15 cellular contexts compared by ENCODE assay signal in the genomic region with DNA sequence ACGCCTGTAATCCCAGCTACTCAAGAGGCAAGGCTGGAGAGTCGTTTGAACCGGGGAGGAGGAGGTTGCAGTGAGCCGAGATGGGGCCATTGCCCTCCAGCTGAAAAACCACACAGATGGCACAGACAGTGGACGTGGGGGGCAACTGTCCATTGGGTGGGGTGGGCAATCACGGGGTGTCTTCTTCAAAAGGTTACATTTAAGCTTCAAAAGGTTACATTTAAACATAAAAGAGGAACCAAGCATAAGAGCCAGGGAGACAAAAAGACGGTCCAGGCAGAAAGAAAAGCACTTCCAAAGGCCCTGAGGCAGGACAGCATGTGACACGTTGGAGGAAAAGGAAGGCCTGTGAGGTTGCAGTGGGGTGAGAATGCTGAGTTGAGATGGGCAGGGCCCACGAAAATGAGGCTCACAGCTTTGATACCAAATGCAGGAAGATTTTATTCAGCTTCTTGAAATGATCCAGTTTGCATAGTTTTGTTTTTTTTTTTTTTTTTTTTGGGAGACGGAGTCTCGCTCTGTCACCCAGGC. TPM values are rescaled to one million over a fixed set of nuclear protein-coding genes. Genes with fewer than 3 reads are reported as not detected.
DNase-seq lines count a peak whose midpoint lies in the region; ATAC-seq and TF ChIP-seq lines count a peak whose summit lies in the region.
"Had no signal": no experiment of that assay in that cellular context is flagged by ENCODE, and none has a peak within 500 bp of the region (broad histone marks: within the 10 kb centered on the region; RNA-seq: fewer than 3 reads in every experiment).

No MANE protein-coding gene starts in this region.

- H3K18ac ChIP-seq in mesenchymal stem cell (ENCODE audit: low read depth in 1 of 2, low read length in 2 of 2): peak overlapping the region; percentile 16 to 48

- ATAC-seq in Right ventricle myocardium superior (ENCODE audit: poor library complexity) (peak; percentile 42), heart right ventricle (no peak), GM21825 (IDR thresholded peaks at IDR 0.05; ENCODE audit: unreplicated experiment) (no peak)

- intact Hi-C loops in Right ventricle myocardium superior (cut with DNase I): no loop called here
- intact Hi-C loops in heart right ventricle (cut with DNase I): no loop called here
- intact Hi-C loops in activated T-helper 2 cell treated with anti-CD3 and anti-CD28 coated beads, Interferon-gamma antibody, Interleukin-2, Interleukin-4, amounts not matched to agents 10 μg/mL and 5 μg/mL and 100 μg/mL, durations not matched to agents 14 hours and 24 hours and 36 hours (cut with micrococcal nuclease): no loop called here

- no peaks in the 10 kb centered on the region for H3K27me3 Mint-ChIP-seq in type B pancreatic cell
- H3K27me3 Mint-ChIP-seq in activated T-helper 2 cell treated with anti-CD3 and anti-CD28 coated beads, Interferon-gamma antibody, Interleukin-2, Interleukin-4, amounts not matched to agents 10 μg/mL and 5 μg/mL and 100 μg/mL, durations not matched to agents 14 hours and 24 hours and 36 hours (ENCODE audit: low read depth): no peaks in the 10 kb centered on the region

- H3K36me3 Mint-ChIP-seq in type B pancreatic cell: no peaks in the 10 kb centered on the region
- no peaks in the 10 kb centered on the region for H3K36me3 Mint-ChIP-seq in activated T-helper 2 cell treated with anti-CD3 and anti-CD28 coated beads, Interferon-gamma antibody, Interleukin-2, Interleukin-4, amounts not matched to agents 10 μg/mL and 5 μg/mL and 100 μg/mL, durations not matched to agents 14 hours and 24 hours and 36 hours (ENCODE audit: low read depth)

- no peaks in the 10 kb centered on the region for H3K9me3 Mint-ChIP-seq in type B pancreatic cell
- H3K9me3 Mint-ChIP-seq in activated T-helper 2 cell treated with anti-CD3 and anti-CD28 coated beads, Interferon-gamma antibody, Interleukin-2, Interleukin-4, amounts not matched to agents 10 μg/mL and 5 μg/mL and 100 μg/mL, durations not matched to agents 14 hours and 24 hours and 36 hours: no peaks in the 10 kb centered on the region
- H3K9me3 Mint-ChIP-seq: endodermal cell had no signal

- no peak overlapping the region for H3K4me2 ChIP-seq in mesenchymal stem cell (ENCODE audit: low read length, poor library complexity, severe bottlenecking)

- DNase-seq in Right ventricle myocardium superior (no peak), heart right ventricle (no peak), mesenchymal stem cell (no peak), type B pancreatic cell (ENCODE audit: extremely low spot score, unreplicated experiment) (no peak)
- no peak for DNase-seq in activated T-helper 2 cell treated with anti-CD3 and anti-CD28 coated beads, Interferon-gamma antibody, Interleukin-2, Interleukin-4, amounts not matched to agents 10 μg/mL and 5 μg/mL and 100 μg/mL, durations not matched to agents 14 hours and 24 hours and 36 hours (ENCODE audit: low spot score)
- no peak for DNase-seq in stimulated activated CD4-positive, alpha-beta T cell treated with anti-CD3 and anti-CD28 coated beads, Interleukin-4, amount 100 ng/mL, for 4 hours
- DNase-seq: activated CD4-positive, CD25-positive, alpha-beta regulatory T cell; activated CD8-positive, alpha-beta memory T cell treated with anti-CD3 and anti-CD28 coated beads, Interleukin-2, amount 50 U/mL, for 4 hours; activated naive CD4-positive, alpha-beta T cell treated with Interleukin-2 at 50 U/mL for 16 hours; endodermal cell; NCI-H1436; NCI-H2227 treated with DMSO at 0.1 percent for 48 hours; stomach had no signal

- 80 to 87% methylated on average over 11 of the region's 11 CpGs for whole genome bisulfite sequencing in heart right ventricle, 2 donors
- 93% methylated on average over 7 of the region's 11 CpGs for WGBS in mesenchymal stem cell

- no peak overlapping the region for H3K9ac ChIP-seq in mesenchymal stem cell (ENCODE audit: low read length)

- H3K9me3 ChIP-seq in heart right ventricle (no peaks in the 10 kb centered on the region), mesenchymal stem cell (ENCODE audit: control insufficient read depth, low read length) (no peaks in the 10 kb centered on the region)
- H3K9me3 ChIP-seq: stomach had no signal

- H3K4me1 Mint-ChIP-seq in type B pancreatic cell (ENCODE audit: unreplicated experiment): peaks cover 34% of the 10 kb centered on the region
- H3K4me1 Mint-ChIP-seq in activated T-helper 2 cell treated with anti-CD3 and anti-CD28 coated beads, Interferon-gamma antibody, Interleukin-2, Interleukin-4, amounts not matched to agents 10 μg/mL and 5 μg/mL and 100 μg/mL, durations not matched to agents 14 hours and 24 hours and 36 hours (ENCODE audit: low read depth): peaks cover 2% of the 10 kb centered on the region

- H3K4me3 ChIP-seq in heart right ventricle: no peak overlapping the region
- H3K4me3 ChIP-seq in mesenchymal stem cell (ENCODE audit: insufficient read depth in 1 of 2, low read depth in 1 of 2, low read length in 2 of 2): no peak overlapping the region
- H3K4me3 ChIP-seq: stomach had no signal

- H2AK5ac ChIP-seq in mesenchymal stem cell (ENCODE audit: low read length, severe bottlenecking): no peak overlapping the region

- H4K91ac ChIP-seq in mesenchymal stem cell (ENCODE audit: low read length): no peak overlapping the region

- H4K8ac ChIP-seq in mesenchymal stem cell (ENCODE audit: low read length): peak overlapping the region; percentile 39

- peaks cover 22% of the 10 kb centered on the region for H3K79me1 ChIP-seq in mesenchymal stem cell (replicated peaks; ENCODE audit: low read length, poor library complexity, severe bottlenecking)

- no peak overlapping the region for H3K23ac ChIP-seq in mesenchymal stem cell (ENCODE audit: low read length in 2 of 2)

- H3K14ac ChIP-seq in mesenchymal stem cell (ENCODE audit: low read length in 2 of 2): no peak overlapping the region

- H2BK15ac ChIP-seq in mesenchymal stem cell (ENCODE audit: low read depth, poor library complexity, severe bottlenecking): no peak overlapping the region

- H3K36me3 ChIP-seq in heart right ventricle (no peaks in the 10 kb centered on the region), mesenchymal stem cell (ENCODE audit: control insufficient read depth in 1 of 2, insufficient read depth in 2 of 2, low read depth in 1 of 2, low read length in 2 of 2) (peaks cover 0 to 5% of the 10 kb centered on the region in 2 experiments)
- H3K36me3 ChIP-seq: stomach had no signal

- no peak overlapping the region for H3K4ac ChIP-seq in mesenchymal stem cell (ENCODE audit: low read depth in 1 of 2, low read length in 2 of 2)

- no peak overlapping the region for H3K4me3 Mint-ChIP-seq in type B pancreatic cell
- no peak overlapping the region for H3K4me3 Mint-ChIP-seq in activated T-helper 2 cell treated with anti-CD3 and anti-CD28 coated beads, Interferon-gamma antibody, Interleukin-2, Interleukin-4, amounts not matched to agents 10 μg/mL and 5 μg/mL and 100 μg/mL, durations not matched to agents 14 hours and 24 hours and 36 hours (ENCODE audit: low read depth)
- H3K4me3 Mint-ChIP-seq: endodermal cell had no signal

- no peak overlapping the region for H2BK120ac ChIP-seq in mesenchymal stem cell (ENCODE audit: low read depth, low read length)

- no peak overlapping the region for H2AFZ ChIP-seq in mesenchymal stem cell (ENCODE audit: low read depth, low read length)

- H3K27ac Mint-ChIP-seq in type B pancreatic cell: peak overlapping the region; percentile 73
- H3K27ac Mint-ChIP-seq in activated T-helper 2 cell treated with anti-CD3 and anti-CD28 coated beads, Interferon-gamma antibody, Interleukin-2, Interleukin-4, amounts not matched to agents 10 μg/mL and 5 μg/mL and 100 μg/mL, durations not matched to agents 14 hours and 24 hours and 36 hours: no peak overlapping the region
- H3K27ac Mint-ChIP-seq: endodermal cell had no signal

- TF ChIP-seq CTCF in heart right ventricle (IDR thresholded peaks at IDR 0.05) (no peak), type B pancreatic cell (conservative IDR thresholded peaks at IDR 0.05) (no peak)

- no peak overlapping the region for H2BK12ac ChIP-seq in mesenchymal stem cell (ENCODE audit: low read length in 2 of 2)

- no peak overlapping the region for H2BK5ac ChIP-seq in mesenchymal stem cell (ENCODE audit: low read depth, low read length, poor library complexity, severe bottlenecking)

- peaks cover 12 to 64% (median 30%) of the 10 kb centered on the region in 9 donors for H3K4me1 ChIP-seq in heart right ventricle
- H3K4me1 ChIP-seq in mesenchymal stem cell (ENCODE audit: control insufficient read depth, insufficient read depth, low read depth, low read length): peaks cover 5% of the 10 kb centered on the region

- peak overlapping the region in 4 of 10 donors; percentile 7 to 73 (median 50) for H3K27ac ChIP-seq in heart right ventricle
- H3K27ac ChIP-seq in angular gyrus (ENCODE audit: low read depth, low read length): peak overlapping the region; percentile 22
- H3K27ac ChIP-seq in mesenchymal stem cell (ENCODE audit: low read length, poor library complexity, severe bottlenecking): no peak overlapping the region

- H3K27me3 ChIP-seq in heart right ventricle (no peaks in the 10 kb centered on the region), mesenchymal stem cell (ENCODE audit: control insufficient read depth in 1 of 2, insufficient read depth in 1 of 2, low read length in 2 of 2) (no peaks in the 10 kb centered on the region)
- H3K27me3 ChIP-seq: stomach had no signal

RNA-seq across cellular contexts. Expression of gene SCARB1, which starts 10.7 kb away (rescaled TPM):
- total RNA-seq in Right ventricle myocardium superior: 12.7 TPM
- 10 to 100 TPM in 6 of 10 donors, 1 to 10 TPM in 4; 7.7 to 19.9 (median 11.9) TPM for total RNA-seq in heart right ventricle
- 10 to 100 TPM in 1 of 2 donors, 1 to 10 TPM in 1; 8.7 to 11.6 TPM for polyA plus RNA-seq in heart right ventricle
- polyA plus RNA-seq in mesenchymal stem cell (2013, experiment 1 of 2): 69.1 TPM
- 62.0 TPM for polyA plus RNA-seq in mesenchymal stem cell (2013, experiment 2 of 2)
- 23.4 and 27.7 TPM in 2 replicates for total RNA-seq in type B pancreatic cell (ENCODE audit: low replicate concordance)
- total RNA-seq in activated T-helper 2 cell treated with anti-CD3 and anti-CD28 coated beads, Interferon-gamma antibody, Interleukin-2, Interleukin-4, amounts not matched to agents 10 μg/mL and 5 μg/mL and 100 μg/mL, durations not matched to agents 14 hours and 24 hours and 36 hours: 25.8 and 27.1 TPM in 2 replicates
